Comparison of ENCODE assay signal across 8 cellular contexts in genomic region chr5:98927242-98927987, GRCh38. TPM values are rescaled to one million over a fixed set of nuclear protein-coding genes. Genes with fewer than 3 reads are reported as not detected.
DNase-seq lines count a peak whose midpoint lies in the region; ATAC-seq lines count a peak whose summit lies in the region.

No MANE protein-coding gene starts in this region.

- no peaks in the 10 kb centered on the region for H3K27me3 ChIP-seq in effector memory CD4-positive, alpha-beta T cell (replicated peaks; ENCODE audit: control insufficient read depth, insufficient read depth, low read length, poor library complexity, severe bottlenecking)
- no peaks in the 10 kb centered on the region for H3K27me3 ChIP-seq in mucosa of stomach (ENCODE audit: control insufficient read depth, insufficient read depth, low read length)

- H3K27ac Mint-ChIP-seq in activated CD4-positive, alpha-beta T cell treated with anti-CD3 and anti-CD28 coated beads, Interleukin-2, amount 10 ng/mL, durations not matched to agents 7 days and 5 days, result peak overlapping the region; percentile 97
- peak overlapping the region; percentile 91 for H3K27ac Mint-ChIP-seq in stimulated activated effector memory CD8-positive, alpha-beta T cell treated with anti-CD3 and anti-CD28 coated beads, Interleukin-12 subunit alpha, Interleukin-12 subunit beta, amount 100 ng/mL, for 72 hours

- H3K4me3 Mint-ChIP-seq in activated CD4-positive, alpha-beta T cell treated with anti-CD3 and anti-CD28 coated beads, Interleukin-2, amount 10 ng/mL, durations not matched to agents 7 days and 5 days, result peak overlapping the region; percentile 97
- peak overlapping the region; percentile 84 for H3K4me3 Mint-ChIP-seq in stimulated activated effector memory CD8-positive, alpha-beta T cell treated with anti-CD3 and anti-CD28 coated beads, Interleukin-12 subunit alpha, Interleukin-12 subunit beta, amount 100 ng/mL, for 72 hours

- H3K4me1 Mint-ChIP-seq in activated CD4-positive, alpha-beta T cell treated with anti-CD3 and anti-CD28 coated beads, Interleukin-2, amount 10 ng/mL, durations not matched to agents 7 days and 5 days, result peaks cover 60% of the 10 kb centered on the region
- H3K4me1 Mint-ChIP-seq in stimulated activated effector memory CD8-positive, alpha-beta T cell treated with anti-CD3 and anti-CD28 coated beads, Interleukin-12 subunit alpha, Interleukin-12 subunit beta, amount 100 ng/mL, for 72 hours, result peaks cover 21% of the 10 kb centered on the region

- H3K36me3 Mint-ChIP-seq in activated CD4-positive, alpha-beta T cell treated with anti-CD3 and anti-CD28 coated beads, Interleukin-2, amount 10 ng/mL, durations not matched to agents 7 days and 5 days (ENCODE audit: low read depth), result peaks cover 50% of the 10 kb centered on the region
- H3K36me3 Mint-ChIP-seq in stimulated activated effector memory CD8-positive, alpha-beta T cell treated with anti-CD3 and anti-CD28 coated beads, Interleukin-12 subunit alpha, Interleukin-12 subunit beta, amount 100 ng/mL, for 72 hours, result peaks cover 82% of the 10 kb centered on the region

- peaks cover 15% of the 10 kb centered on the region for H3K4me1 ChIP-seq in effector memory CD4-positive, alpha-beta T cell (ENCODE audit: control insufficient read depth, insufficient read depth, low read length, poor library complexity, severe bottlenecking)
- no peaks in the 10 kb centered on the region for H3K4me1 ChIP-seq in mucosa of stomach (ENCODE audit: control insufficient read depth, insufficient read depth, low read length)

- POLR2A ChIA-PET in activated CD4-positive, alpha-beta T cell treated with anti-CD3 and anti-CD28 coated beads, Interleukin-2, amount 10 ng/mL, durations not matched to agents 7 days and 5 days (lab: Charles Lee), result interaction anchor here (0.6 kb wide), 1 partner anchor 9 kb away, joined by 3 read pairs; no protein-coding TSS in a partner anchor

- H3K9me3 ChIP-seq in effector memory CD4-positive, alpha-beta T cell (ENCODE audit: control insufficient read depth, low read length), result no peaks in the 10 kb centered on the region
- H3K9me3 ChIP-seq in mucosa of stomach (ENCODE audit: control insufficient read depth, low read length), result no peaks in the 10 kb centered on the region

- CTCF ChIA-PET in activated CD4-positive, alpha-beta T cell treated with anti-CD3 and anti-CD28 coated beads, Interleukin-2, amount 10 ng/mL, durations not matched to agents 7 days and 5 days (lab: Charles Lee), result interaction anchor here (1.0 to 2.4 kb wide), 3 partner anchors 9 to 105 kb away, joined by 3 to 8 read pairs (median 3); no protein-coding TSS in a partner anchor

- peak; percentile 23 for ATAC-seq in GM21723 (IDR thresholded peaks at IDR 0.05; ENCODE audit: unreplicated experiment)
- no peak for ATAC-seq in stimulated activated effector memory CD8-positive, alpha-beta T cell treated with anti-CD3 and anti-CD28 coated beads, Interleukin-12 subunit alpha, Interleukin-12 subunit beta, amount 100 ng/mL, for 72 hours

- H3K27ac ChIP-seq in effector memory CD4-positive, alpha-beta T cell (ENCODE audit: insufficient read depth, low read length, poor library complexity, severe bottlenecking), result peak overlapping the region; percentile 100

- DNase-seq in ELF-1 (ENCODE audit: low read depth, low spot score) (peak; percentile 53), NAMALWA (ENCODE audit: low spot score) (peak; percentile 69), GM19240 (ENCODE audit: insufficient read length, low spot score) (no peak)
- peak; percentile 68 for DNase-seq in activated CD4-positive, alpha-beta T cell treated with anti-CD3 and anti-CD28 coated beads, Interleukin-2, amount 10 ng/mL, durations not matched to agents 7 days and 5 days
- DNase-seq in effector memory CD4-positive, alpha-beta T cell, result peak; percentile 50 to 64 (median 59)
- peak; percentile 20 to 59 for DNase-seq in stimulated activated effector memory CD8-positive, alpha-beta T cell treated with anti-CD3 and anti-CD28 coated beads, Interleukin-12 subunit alpha, Interleukin-12 subunit beta, amount 100 ng/mL, for 72 hours (ENCODE audit: low spot score in 2 of 2)

- H3K9me3 Mint-ChIP-seq in activated CD4-positive, alpha-beta T cell treated with anti-CD3 and anti-CD28 coated beads, Interleukin-2, amount 10 ng/mL, durations not matched to agents 7 days and 5 days, result no peaks in the 10 kb centered on the region
- H3K9me3 Mint-ChIP-seq in stimulated activated effector memory CD8-positive, alpha-beta T cell treated with anti-CD3 and anti-CD28 coated beads, Interleukin-12 subunit alpha, Interleukin-12 subunit beta, amount 100 ng/mL, for 72 hours, result no peaks in the 10 kb centered on the region

- H3K36me3 ChIP-seq in effector memory CD4-positive, alpha-beta T cell (ENCODE audit: control insufficient read depth, insufficient read depth, low read length), result peaks cover 33% of the 10 kb centered on the region
- H3K36me3 ChIP-seq in mucosa of stomach (ENCODE audit: control insufficient read depth, insufficient read depth, low read length), result no peaks in the 10 kb centered on the region

- peak overlapping the region; percentile 100 for H3K9ac ChIP-seq in mucosa of stomach (ENCODE audit: low read length)

- H3K27me3 Mint-ChIP-seq in activated CD4-positive, alpha-beta T cell treated with anti-CD3 and anti-CD28 coated beads, Interleukin-2, amount 10 ng/mL, durations not matched to agents 7 days and 5 days, result no peaks in the 10 kb centered on the region

- peak overlapping the region; percentile 90 for H3K4me3 ChIP-seq in effector memory CD4-positive, alpha-beta T cell (ENCODE audit: insufficient read depth, low read depth, low read length, poor library complexity, severe bottlenecking)
- H3K4me3 ChIP-seq in mucosa of stomach (ENCODE audit: low read length), result peak overlapping the region; percentile 17

RNA-seq across cellular contexts. Expression of gene CHD1, which starts 1.4 kb away (rescaled TPM):
- total RNA-seq in activated CD4-positive, alpha-beta T cell treated with anti-CD3 and anti-CD28 coated beads, Interleukin-2, amount 10 ng/mL, durations not matched to agents 7 days and 5 days, result 10 to 100 TPM; 42.7 to 54.5 TPM
